Comparison of ENCODE assay signal across 29 cellular contexts in genomic region chr18:21979171-21979560, GRCh38.
"Had no signal": no experiment of that assay in that cellular context is flagged by ENCODE, and none has a peak within 500 bp of the region (broad histone marks: within the 10 kb centered on the region; RNA-seq: fewer than 3 reads in every experiment).

No MANE protein-coding gene starts in this region.

- DNase-seq: activated CD4-positive, alpha-beta T cell treated with anti-CD3 and anti-CD28 coated beads, Interleukin-2, amount 10 ng/mL, durations not matched to agents 24 days and 14 days; activated CD8-positive, alpha-beta memory T cell treated with anti-CD3 and anti-CD28 coated beads, Interleukin-2, amount 10 ng/mL, durations not matched to agents 7 days and 5 days; activated CD8-positive, alpha-beta T cell treated with anti-CD3 and anti-CD28 coated beads for 36 hours; activated gamma-delta T cell; activated naive CD4-positive, alpha-beta T cell treated with anti-CD3 and anti-CD28 coated beads, Interleukin-2, amount 50 U/mL, for 16 hours; activated naive CD8-positive, alpha-beta T cell treated with anti-CD3 and anti-CD28 coated beads, Interleukin-2, amount 50 U/mL, for 24 hours; activated T-cell treated with anti-CD3 and anti-CD28 coated beads for 4 hours; caudate nucleus; effector CD4-positive, alpha-beta T cell; heart left ventricle; kidney; midbrain; nucleus accumbens; small intestine; stimulated activated CD4-positive, alpha-beta T cell treated with anti-CD3 and anti-CD28 coated beads, Interleukin-2, amount 100 ng/mL, for 24 hours; trophoblast cell had no signal

- H3K4me3 ChIP-seq: body of pancreas, heart left ventricle, lung, vagina had no signal

- H3K9me3 Mint-ChIP-seq: activated CD4-positive, alpha-beta T cell treated with anti-CD3 and anti-CD28 coated beads, Interleukin-2, amount 10 ng/mL, durations not matched to agents 24 days and 14 days; activated naive CD8-positive, alpha-beta T cell treated with anti-CD3 and anti-CD28 coated beads, Interleukin-2, amount 50 U/mL, for 24 hours; activated T-helper 1 cell treated with anti-CD3 and anti-CD28 coated beads, Interleukin-12 subunit alpha, Interleukin-12 subunit beta, Interleukin-2, Interleukin-4 antibody, amounts not matched to agents 30 ng/mL and 10 ng/mL and 1 ng/mL, durations not matched to agents 14 hours and 24 hours and 36 hours; dendritic cell treated with granulocyte-macrophage colony-stimulating factor and Interleukin-4, amounts not matched to agents 40 ng/mL and 50 ng/mL, for 4 days; natural killer cell treated with Interleukin-12 subunit alpha and Interleukin-12 subunit beta and Interleukin-15 and Interleukin-18, amount 100 ng/mL, for 72 hours; T-helper 2 cell treated with Interferon-gamma antibody and Interleukin-4, amounts not matched to agents 5 μg/mL and 100 μg/mL, for 36 hours had no signal

- H3K27me3 ChIP-seq: body of pancreas, heart left ventricle, vagina had no signal

- H3K27ac Mint-ChIP-seq: activated CD4-positive, alpha-beta T cell treated with anti-CD3 and anti-CD28 coated beads, Interleukin-2, amount 10 ng/mL, durations not matched to agents 24 days and 14 days; activated CD8-positive, alpha-beta memory T cell treated with anti-CD3 and anti-CD28 coated beads, Interleukin-2, amount 10 ng/mL, durations not matched to agents 7 days and 5 days; activated CD8-positive, alpha-beta T cell treated with anti-CD3 and anti-CD28 coated beads for 36 hours; activated naive CD8-positive, alpha-beta T cell treated with anti-CD3 and anti-CD28 coated beads, Interleukin-2, amount 50 U/mL, for 24 hours; activated T-helper 1 cell treated with anti-CD3 and anti-CD28 coated beads, Interleukin-12 subunit alpha, Interleukin-12 subunit beta, Interleukin-2, Interleukin-4 antibody, amounts not matched to agents 30 ng/mL and 10 ng/mL and 1 ng/mL, durations not matched to agents 14 hours and 24 hours and 36 hours; dendritic cell treated with granulocyte-macrophage colony-stimulating factor and Interleukin-4, amounts not matched to agents 40 ng/mL and 50 ng/mL, for 4 days; natural killer cell treated with Interleukin-12 subunit alpha and Interleukin-12 subunit beta and Interleukin-15 and Interleukin-18, amount 100 ng/mL, for 72 hours; stimulated activated memory B cell treated with anti-CD40 and anti-IgM and Interleukin-4, amounts not matched to agents 10 μg/mL and 1 μg/mL and 100 μg/mL, for 72 hours; T-helper 2 cell treated with Interferon-gamma antibody and Interleukin-4, amounts not matched to agents 5 μg/mL and 100 μg/mL, for 36 hours had no signal

- H3K27me3 Mint-ChIP-seq: activated CD4-positive, alpha-beta T cell treated with anti-CD3 and anti-CD28 coated beads, Interleukin-2, amount 10 ng/mL, durations not matched to agents 24 days and 14 days; activated CD8-positive, alpha-beta memory T cell treated with anti-CD3 and anti-CD28 coated beads, Interleukin-2, amount 10 ng/mL, durations not matched to agents 7 days and 5 days; activated naive CD8-positive, alpha-beta T cell treated with anti-CD3 and anti-CD28 coated beads, Interleukin-2, amount 50 U/mL, for 24 hours; dendritic cell treated with granulocyte-macrophage colony-stimulating factor and Interleukin-4, amounts not matched to agents 40 ng/mL and 50 ng/mL, for 4 days; stimulated activated memory B cell treated with anti-CD40 and anti-IgM and Interleukin-4, amounts not matched to agents 10 μg/mL and 1 μg/mL and 100 μg/mL, for 72 hours had no signal

- H3K4me1 ChIP-seq: heart left ventricle, vagina had no signal

- H3K4me3 Mint-ChIP-seq: activated CD4-positive, alpha-beta T cell treated with anti-CD3 and anti-CD28 coated beads, Interleukin-2, amount 10 ng/mL, durations not matched to agents 24 days and 14 days; activated CD8-positive, alpha-beta memory T cell treated with anti-CD3 and anti-CD28 coated beads, Interleukin-2, amount 10 ng/mL, durations not matched to agents 7 days and 5 days; activated CD8-positive, alpha-beta T cell treated with anti-CD3 and anti-CD28 coated beads for 36 hours; activated naive CD8-positive, alpha-beta T cell treated with anti-CD3 and anti-CD28 coated beads, Interleukin-2, amount 50 U/mL, for 24 hours; activated T-helper 1 cell treated with anti-CD3 and anti-CD28 coated beads, Interleukin-12 subunit alpha, Interleukin-12 subunit beta, Interleukin-2, Interleukin-4 antibody, amounts not matched to agents 30 ng/mL and 10 ng/mL and 1 ng/mL, durations not matched to agents 14 hours and 24 hours and 36 hours; dendritic cell treated with granulocyte-macrophage colony-stimulating factor and Interleukin-4, amounts not matched to agents 40 ng/mL and 50 ng/mL, for 4 days; natural killer cell treated with Interleukin-12 subunit alpha and Interleukin-12 subunit beta and Interleukin-15 and Interleukin-18, amount 100 ng/mL, for 72 hours; stimulated activated memory B cell treated with anti-CD40 and anti-IgM and Interleukin-4, amounts not matched to agents 10 μg/mL and 1 μg/mL and 100 μg/mL, for 72 hours; T-helper 2 cell treated with Interferon-gamma antibody and Interleukin-4, amounts not matched to agents 5 μg/mL and 100 μg/mL, for 36 hours had no signal

- H3K36me3 ChIP-seq: heart left ventricle, vagina had no signal

- H3K36me3 Mint-ChIP-seq: activated CD8-positive, alpha-beta memory T cell treated with anti-CD3 and anti-CD28 coated beads, Interleukin-2, amount 10 ng/mL, durations not matched to agents 7 days and 5 days; natural killer cell treated with Interleukin-12 subunit alpha and Interleukin-12 subunit beta and Interleukin-15 and Interleukin-18, amount 100 ng/mL, for 72 hours; stimulated activated memory B cell treated with anti-CD40 and anti-IgM and Interleukin-4, amounts not matched to agents 10 μg/mL and 1 μg/mL and 100 μg/mL, for 72 hours had no signal

- FAIRE-seq: endometrium, kidney, small intestine had no signal

- H3K9me3 ChIP-seq: body of pancreas, vagina had no signal

- H3K4me1 Mint-ChIP-seq: activated CD4-positive, alpha-beta T cell treated with anti-CD3 and anti-CD28 coated beads, Interleukin-2, amount 10 ng/mL, durations not matched to agents 24 days and 14 days; activated CD8-positive, alpha-beta memory T cell treated with anti-CD3 and anti-CD28 coated beads, Interleukin-2, amount 10 ng/mL, durations not matched to agents 7 days and 5 days; activated naive CD8-positive, alpha-beta T cell treated with anti-CD3 and anti-CD28 coated beads, Interleukin-2, amount 50 U/mL, for 24 hours; stimulated activated memory B cell treated with anti-CD40 and anti-IgM and Interleukin-4, amounts not matched to agents 10 μg/mL and 1 μg/mL and 100 μg/mL, for 72 hours had no signal

- H3K27ac ChIP-seq: heart left ventricle, vagina, VCaP had no signal

- ATAC-seq: activated CD4-positive, CD25-positive, alpha-beta regulatory T cell treated with anti-CD3 and anti-CD28 coated beads, Interleukin-2, amount 50 U/mL, for 24 hours; activated CD8-positive, alpha-beta memory T cell treated with anti-CD3 and anti-CD28 coated beads, Interleukin-2, amount 10 ng/mL, durations not matched to agents 7 days and 5 days; activated CD8-positive, alpha-beta T cell treated with anti-CD3 and anti-CD28 coated beads for 36 hours; activated naive CD8-positive, alpha-beta T cell treated with anti-CD3 and anti-CD28 coated beads, Interleukin-2, amount 50 U/mL, for 24 hours; heart left ventricle; left lobe of liver; natural killer cell treated with Interleukin-12 subunit alpha and Interleukin-12 subunit beta and Interleukin-15 and Interleukin-18, amount 100 ng/mL, for 72 hours; sciatic nerve; stimulated activated memory B cell treated with anti-CD40 and anti-IgM and Interleukin-4, amounts not matched to agents 10 μg/mL and 1 μg/mL and 100 μg/mL, for 72 hours had no signal
